Comparison of ENCODE assay signal across 12 cellular contexts in the genomic region with DNA sequence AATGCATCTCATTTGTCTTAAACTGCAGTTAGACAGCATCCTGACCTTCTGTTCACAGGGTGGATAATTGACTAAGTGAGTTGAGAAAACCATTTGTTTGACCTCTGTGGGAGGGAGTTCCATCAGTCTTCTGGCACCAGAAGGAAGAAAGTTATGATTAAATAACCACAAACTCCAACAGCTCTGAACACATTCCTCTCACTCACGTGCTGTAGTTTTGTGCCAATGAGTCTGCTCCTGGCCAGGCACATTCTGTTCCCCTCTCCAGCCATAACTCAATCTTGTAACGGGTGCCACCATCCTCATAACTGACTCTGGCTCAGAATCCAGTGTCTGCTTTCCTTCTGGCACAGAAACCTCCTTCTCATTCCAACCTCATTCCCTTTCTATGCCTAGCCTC.
DNase-seq lines count a peak whose midpoint lies in the region; ATAC-seq and TF ChIP-seq lines count a peak whose summit lies in the region.
"Had no signal": no experiment of that assay in that cellular context is flagged by ENCODE, and none has a peak within 500 bp of the region (broad histone marks: within the 10 kb centered on the region; RNA-seq: fewer than 3 reads in every experiment).

No MANE protein-coding gene starts in this region.

- H3K27ac Mint-ChIP-seq in activated naive CD4-positive, alpha-beta T cell treated with anti-CD3 and anti-CD28 coated beads, Interleukin-2, amount 10 ng/mL, durations not matched to agents 7 days and 5 days: no peak overlapping the region
- H3K27ac Mint-ChIP-seq: IgD-negative memory B cell had no signal

- H3K4me1 Mint-ChIP-seq in activated naive CD4-positive, alpha-beta T cell treated with anti-CD3 and anti-CD28 coated beads, Interleukin-2, amount 10 ng/mL, durations not matched to agents 7 days and 5 days: no peaks in the 10 kb centered on the region
- H3K4me1 Mint-ChIP-seq: IgD-negative memory B cell had no signal

- ATAC-seq in HG03460 (IDR thresholded peaks at IDR 0.05; ENCODE audit: unreplicated experiment): no peak
- no peak for ATAC-seq in HG03045 (IDR thresholded peaks at IDR 0.05; ENCODE audit: unreplicated experiment)

- no peaks in the 10 kb centered on the region for H3K36me3 Mint-ChIP-seq in activated naive CD4-positive, alpha-beta T cell treated with anti-CD3 and anti-CD28 coated beads, Interleukin-2, amount 10 ng/mL, durations not matched to agents 7 days and 5 days
- H3K36me3 Mint-ChIP-seq: IgD-negative memory B cell had no signal

- H3K4me3 Mint-ChIP-seq in activated naive CD4-positive, alpha-beta T cell treated with anti-CD3 and anti-CD28 coated beads, Interleukin-2, amount 10 ng/mL, durations not matched to agents 7 days and 5 days: no peak overlapping the region
- H3K4me3 Mint-ChIP-seq: IgD-negative memory B cell had no signal

- CTCF ChIA-PET in RWPE1 (lab: Yijun Ruan, JAX): no interaction called here
- CTCF ChIA-PET in activated naive CD4-positive, alpha-beta T cell treated with anti-CD3 and anti-CD28 coated beads, Interleukin-2, amount 10 ng/mL, durations not matched to agents 7 days and 5 days (lab: Charles Lee): no interaction called here

- peaks cover 4% of the 10 kb centered on the region for H3K9me3 Mint-ChIP-seq in activated naive CD4-positive, alpha-beta T cell treated with anti-CD3 and anti-CD28 coated beads, Interleukin-2, amount 10 ng/mL, durations not matched to agents 7 days and 5 days

- POLR2A ChIA-PET in RWPE1 (lab: Yijun Ruan, JAX; ENCODE audit: low non-redundant PET): no interaction called here

- no peak for TF ChIP-seq CTCF in RWPE1 (conservative IDR thresholded peaks at IDR 0.05; ENCODE audit: low read depth)

- no peak overlapping the region for H3K27ac ChIP-seq in RWPE1

- peak in 8 of 14 donors; percentile 0 to 22 (median 13) for DNase-seq in C1 segment of cervical spinal cord (lab: John Stamatoyannopoulos, UW)
- peak; percentile 0 for DNase-seq in RWPE1 (ENCODE audit: low spot score)
- peak; percentile 18 for DNase-seq in globus pallidus (ENCODE audit: low spot score)
- DNase-seq in renal cortical epithelial cell (ENCODE audit: low read depth): peak; percentile 91
- DNase-seq in activated naive CD4-positive, alpha-beta T cell treated with anti-CD3 and anti-CD28 coated beads, Interleukin-2, amount 10 ng/mL, durations not matched to agents 7 days and 5 days: no peak
- no peak for DNase-seq in GDM1 (lab: John Stamatoyannopoulos, UW)
- DNase-seq: activated CD4-positive, CD25-positive, alpha-beta regulatory T cell treated with anti-CD3 and anti-CD28 coated beads, Interleukin-2, amount 50 U/mL, for 72 hours; activated effector memory CD4-positive, alpha-beta T cell treated with anti-CD3 and anti-CD28 coated beads, Interleukin-2, amount 50 U/mL, for 16 hours; effector CD8-positive, alpha-beta T cell had no signal

- H3K27me3 Mint-ChIP-seq in activated naive CD4-positive, alpha-beta T cell treated with anti-CD3 and anti-CD28 coated beads, Interleukin-2, amount 10 ng/mL, durations not matched to agents 7 days and 5 days: no peaks in the 10 kb centered on the region
- H3K27me3 Mint-ChIP-seq: IgD-negative memory B cell had no signal

Comparison
In these comparisons a context has a peak if more than half of its experiments do, and no peak if none do; other contexts are left out.
1. DNase-seq: peak in C1 segment of cervical spinal cord (8 of 14), RWPE1 (single experiment), globus pallidus (single experiment) and renal cortical epithelial cell (single experiment); none in activated naive CD4-positive, alpha-beta T cell treated with anti-CD3 and anti-CD28 coated beads, Interleukin-2, amount 10 ng/mL, durations not matched to agents 7 days and 5 days (single experiment) and GDM1 (single experiment).